Comparison of ENCODE assay signal across 7 cellular contexts in genomic region chr1:85480566-85480965, GRCh38.
"Had no signal": no experiment of that assay in that cellular context is flagged by ENCODE, and none has a peak within 500 bp of the region (broad histone marks: within the 10 kb centered on the region; RNA-seq: fewer than 3 reads in every experiment).

No MANE protein-coding gene starts in this region.

- FAIRE-seq: GM12878, GM12891, GM12892, GM18507, GM19239 had no signal

- ATAC-seq: GM12878 had no signal

- DNase-seq: GDM1, GF-D8 had no signal
